ENCODE assay signal across 10 cellular contexts in the genomic region with DNA sequence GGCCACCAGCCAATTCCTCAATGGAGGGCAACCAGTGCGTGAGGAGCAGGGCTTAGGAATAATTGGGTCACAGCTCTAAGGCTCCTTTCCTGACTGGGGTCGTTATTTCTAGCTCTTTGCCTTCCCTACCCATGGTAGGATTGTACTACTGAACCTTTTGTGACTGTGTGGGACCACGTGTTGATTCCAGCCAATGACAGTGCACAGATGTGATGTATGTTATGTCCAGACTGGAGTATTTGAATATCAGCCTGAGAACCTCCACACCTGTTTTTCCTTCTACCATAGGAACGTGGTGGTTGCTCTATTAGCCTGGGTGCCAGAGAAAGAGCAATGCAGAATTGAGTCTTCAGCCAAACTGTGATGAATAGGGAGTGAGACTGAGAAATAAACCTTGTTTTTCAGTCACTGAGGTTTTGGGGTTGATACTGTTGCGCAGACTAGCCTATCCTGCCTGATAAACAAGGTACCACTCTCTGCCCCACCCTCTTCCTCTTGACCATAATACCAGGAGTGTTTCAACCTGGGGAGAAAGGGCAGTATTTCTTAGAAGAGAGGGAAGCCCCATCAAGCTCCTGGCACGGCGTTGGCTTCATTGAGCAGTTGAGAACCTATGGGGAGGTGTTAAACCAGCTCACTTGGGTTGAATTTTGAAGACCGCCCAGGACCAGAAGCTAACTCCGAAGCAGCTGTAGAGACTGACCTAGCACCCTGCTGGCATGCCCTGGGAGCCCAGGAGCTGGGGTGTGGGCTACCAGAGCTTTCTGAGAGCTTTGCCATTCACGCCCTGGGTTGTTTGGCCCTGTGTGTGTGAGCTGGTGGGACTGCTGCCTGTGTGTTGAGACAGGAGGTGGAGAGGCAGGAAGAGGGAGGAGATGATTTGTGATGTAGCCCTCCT.
A peak's percentile ranks its signal among the peaks of the same experiment; 100 is the strongest.
DNase-seq lines count a peak whose midpoint lies in the region; ATAC-seq and TF ChIP-seq lines count a peak whose summit lies in the region.
"Had no signal": no experiment of that assay in that cellular context is flagged by ENCODE, and none has a peak within 500 bp of the region (broad histone marks: within the 10 kb centered on the region; RNA-seq: fewer than 3 reads in every experiment).

No MANE protein-coding gene starts in this region.

- H2AFZ ChIP-seq in IMR-90 (replicated peaks; ENCODE audit: low read length, poor library complexity), result no peak overlapping the region

- DNase-seq in A172 (ENCODE audit: low spot score) (peak; percentile 13), IMR-90 (peak; percentile 7), GM19240 (ENCODE audit: insufficient read length, low spot score) (no peak), glomerular visceral epithelial cell (ENCODE audit: extremely low spot score) (no peak), iPS-NIHi11 (ENCODE audit: low spot score) (no peak)
- peak; percentile 79 for DNase-seq in activated CD8-positive, alpha-beta memory T cell treated with anti-CD3 and anti-CD28 coated beads for 24 hours
- DNase-seq in effector memory CD8-positive, alpha-beta T cell, result peak; percentile 33 to 59 (median 38)
- DNase-seq: left ventricle myocardium inferior, NCI-H1105 had no signal

- no peak overlapping the region for H2BK20ac ChIP-seq in IMR-90 (ENCODE audit: low read depth, low read length)

- ATAC-seq in IMR-90 (ENCODE audit: low read depth), result no peak
- ATAC-seq in effector memory CD8-positive, alpha-beta T cell (replicated peaks), result peak; percentile 38
- no peak for ATAC-seq in HG03439 (IDR thresholded peaks at IDR 0.05; ENCODE audit: unreplicated experiment)

- no peaks in the 10 kb centered on the region for H3K36me3 ChIP-seq in IMR-90 (ENCODE audit: control insufficient read depth, insufficient read depth, low read length)
- H3K36me3 ChIP-seq: left ventricle myocardium inferior had no signal

- no peak overlapping the region for H4K8ac ChIP-seq in IMR-90 (ENCODE audit: low read depth in 2 of 2, low read length in 2 of 2)

- no peaks in the 10 kb centered on the region for H3K27me3 Mint-ChIP-seq in effector memory CD8-positive, alpha-beta T cell

- no peaks in the 10 kb centered on the region for H3K9me3 ChIP-seq in IMR-90 (ENCODE audit: control insufficient read depth, insufficient read depth, low read length)
- H3K9me3 ChIP-seq: left ventricle myocardium inferior had no signal

- no peak overlapping the region for H3K23ac ChIP-seq in IMR-90 (ENCODE audit: low read depth, low read length)

- H3K36me3 Mint-ChIP-seq in effector memory CD8-positive, alpha-beta T cell (ENCODE audit: insufficient read depth), result peaks cover 5% of the 10 kb centered on the region

- H3K4me3 ChIP-seq in IMR-90 (ENCODE audit: insufficient read depth, low read depth, low read length), result no peak overlapping the region
- H3K4me3 ChIP-seq: left ventricle myocardium inferior had no signal

- H3K79me1 ChIP-seq in IMR-90 (ENCODE audit: low read depth in 1 of 2, low read length in 2 of 2), result no peaks in the 10 kb centered on the region

- no peak overlapping the region for H3K9ac ChIP-seq in IMR-90 (ENCODE audit: low read depth, low read length)

- CTCF ChIA-PET in IMR-90 (lab: Yijun Ruan, JAX), result interaction anchor here (0.6 kb wide), 1 partner anchor 12 kb away, joined by 4 read pairs; no protein-coding TSS in a partner anchor

- H3K4me3 Mint-ChIP-seq in effector memory CD8-positive, alpha-beta T cell, result peak overlapping the region; percentile 60 to 73

- H2AK5ac ChIP-seq in IMR-90 (ENCODE audit: low read depth, low read length), result no peak overlapping the region

- no peak overlapping the region for H3K56ac ChIP-seq in IMR-90 (ENCODE audit: extremely low read depth, insufficient read depth, low read length)

- no TSS peak for BruUV-seq in IMR-90 (replicated peaks; lab: Mats Ljungman, UMichigan)

- H3K27ac ChIP-seq in IMR-90 (ENCODE audit: insufficient read depth, low read length), result no peak overlapping the region
- H3K27ac ChIP-seq: left ventricle myocardium inferior had no signal

- peaks cover 24% of the 10 kb centered on the region for H3K27me3 ChIP-seq in IMR-90 (ENCODE audit: control insufficient read depth, insufficient read depth, low read length)

- H3K4ac ChIP-seq in IMR-90 (ENCODE audit: low read depth, low read length), result no peak overlapping the region

- H2BK15ac ChIP-seq in IMR-90 (ENCODE audit: low read depth, low read length), result no peak overlapping the region; the same call in 1 of the 3 replicates

- no peak for TF ChIP-seq CTCF in IMR-90 (conservative IDR thresholded peaks at IDR 0.05; ENCODE audit: low read depth, low read length)

- no peak overlapping the region for H3K4me2 ChIP-seq in IMR-90 (ENCODE audit: low read depth, low read length)

- no peak overlapping the region for H4K5ac ChIP-seq in IMR-90 (ENCODE audit: low read depth, low read length)

- H3K18ac ChIP-seq in IMR-90 (ENCODE audit: low read depth, low read length), result no peak overlapping the region

- peaks cover 5% of the 10 kb centered on the region; the same call in 1 of the 2 replicates for H3K9me1 ChIP-seq in IMR-90 (ENCODE audit: insufficient read depth, low read length)

- intact Hi-C loops in IMR-90 (cut with micrococcal nuclease), result no loop called here

- no peak overlapping the region for H3K14ac ChIP-seq in IMR-90 (replicated peaks; ENCODE audit: low read depth, low read length)

- H4K91ac ChIP-seq in IMR-90 (ENCODE audit: insufficient read depth, low read depth, low read length), result peak overlapping the region; percentile 14; the same call in 1 of the 2 replicates

- in situ Hi-C loops in IMR-90 (cut with MboI; ENCODE audit: low sequenced_read_pairs), result no loop called here

- peaks cover 68 to 74% of the 10 kb centered on the region in 2 donors for H3K4me1 Mint-ChIP-seq in effector memory CD8-positive, alpha-beta T cell (ENCODE audit: low read depth in 2 of 2)

- WGBS in IMR-90 (ENCODE audit: extremely low coverage in 2 of 2, insufficient read length in 1 of 2), 2 experiments, result no CpG with 5 or more reads among the region's 10 CpGs

- TF ChIP-seq POLR2A in IMR-90 (IDR thresholded peaks at IDR 0.05; ENCODE audit: low read depth, low read length), result no peak

- no peak overlapping the region for H2BK5ac ChIP-seq in IMR-90 (ENCODE audit: low read depth, low read length, poor library complexity, severe bottlenecking)

- no peak overlapping the region for H2BK120ac ChIP-seq in IMR-90 (ENCODE audit: low read depth, low read length)

- H3K9me3 Mint-ChIP-seq in effector memory CD8-positive, alpha-beta T cell, result no peaks in the 10 kb centered on the region

- TF ChIP-seq RAD21 in IMR-90 (IDR thresholded peaks at IDR 0.05; ENCODE audit: low read length), result no peak

- POLR2A ChIA-PET in IMR-90 (lab: Charles Lee; ENCODE audit: unreplicated experiment), result no interaction called here

- H3K27ac Mint-ChIP-seq in effector memory CD8-positive, alpha-beta T cell, result peak overlapping the region; percentile 95 to 97

- dilution Hi-C loops in IMR-90 (cut with HindIII; ENCODE audit: low sequenced_read_pairs, unreplicated experiment), result no loop called here

- no peak overlapping the region for H2AK9ac ChIP-seq in IMR-90 (replicated peaks; ENCODE audit: low read depth, low read length, poor library complexity)

- peaks cover 8% of the 10 kb centered on the region for H3K4me1 ChIP-seq in IMR-90 (ENCODE audit: control insufficient read depth, insufficient read depth, low read length)

- H4K20me1 ChIP-seq in IMR-90 (ENCODE audit: insufficient read depth, low read length), result no peaks in the 10 kb centered on the region

TF ChIP-seq in IMR-90, 13 proteins besides CTCF, POLR2A, EP300 and RAD21:
- TF ChIP-seq, protein P1, sequence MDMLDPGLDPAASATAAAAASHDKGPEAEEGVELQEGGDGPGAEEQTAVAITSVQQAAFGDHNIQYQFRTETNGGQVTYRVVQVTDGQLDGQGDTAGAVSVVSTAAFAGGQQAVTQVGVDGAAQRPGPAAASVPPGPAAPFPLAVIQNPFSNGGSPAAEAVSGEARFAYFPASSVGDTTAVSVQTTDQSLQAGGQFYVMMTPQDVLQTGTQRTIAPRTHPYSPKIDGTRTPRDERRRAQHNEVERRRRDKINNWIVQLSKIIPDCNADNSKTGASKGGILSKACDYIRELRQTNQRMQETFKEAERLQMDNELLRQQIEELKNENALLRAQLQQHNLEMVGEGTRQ (IDR thresholded peaks at IDR 0.05; ENCODE audit: low read depth, low read length), result 0 out of 2 replicates have a peak, but pooled peaks have one; percentile 13
- no peak for TF ChIP-seq CHD1 (IDR thresholded peaks at IDR 0.05; ENCODE audit: low read depth, low read length)

Comparison
In these comparisons a context has a peak if more than half of its experiments do, and no peak if none do; other contexts are left out.
1. DNase-seq: peak in A172 (single experiment), IMR-90 (single experiment), activated CD8-positive, alpha-beta memory T cell treated with anti-CD3 and anti-CD28 coated beads for 24 hours (single experiment) and effector memory CD8-positive, alpha-beta T cell (3 of 3); none in GM19240 (single experiment), glomerular visceral epithelial cell (single experiment) and iPS-NIHi11 (single experiment).